8 cellular contexts compared by ENCODE assay signal in the genomic region with DNA sequence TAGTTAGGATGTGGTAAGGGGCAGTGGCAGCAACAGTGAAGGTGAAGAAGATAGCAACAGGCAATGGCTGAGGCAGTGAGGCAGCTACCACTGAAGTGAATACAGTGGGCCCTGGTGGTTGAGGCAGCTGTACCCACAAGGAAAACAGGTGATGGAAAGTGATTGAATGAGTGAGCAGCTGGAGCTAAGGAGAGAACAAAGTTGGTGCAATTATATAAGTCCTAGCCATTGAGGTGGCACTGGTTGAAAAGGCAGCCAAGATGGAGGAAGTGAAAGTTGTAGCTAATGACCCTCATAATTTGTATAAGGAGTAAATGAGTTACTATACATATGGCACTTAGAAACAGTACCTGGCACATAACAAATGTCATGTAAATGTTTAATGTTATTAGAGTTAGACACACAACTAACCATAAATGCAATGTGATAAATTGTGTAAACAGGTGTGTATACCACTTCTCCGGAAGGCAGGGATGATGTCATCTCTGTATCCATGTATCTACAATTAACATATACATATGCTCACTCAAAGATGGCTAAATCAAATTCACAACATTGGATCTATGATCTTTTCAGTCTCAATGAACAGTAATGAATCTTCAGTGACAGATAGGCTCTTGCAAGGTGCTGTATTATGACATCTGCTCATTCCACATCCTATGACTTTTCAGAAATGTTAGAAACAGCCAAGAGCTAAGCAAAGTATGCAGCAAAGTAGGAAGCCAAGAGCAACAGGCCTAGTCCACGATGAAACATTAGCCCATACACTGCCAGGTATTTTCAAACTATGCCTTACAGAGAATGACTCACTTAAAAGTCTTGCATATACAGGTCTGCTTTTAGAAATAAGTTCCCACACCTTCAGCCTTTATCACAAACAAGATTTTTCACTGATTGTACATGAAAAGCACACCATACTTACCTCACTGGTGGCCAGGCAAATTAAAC. TPM values are rescaled to one million over a fixed set of nuclear protein-coding genes. Genes with fewer than 3 reads are reported as not detected.
DNase-seq lines count a peak whose midpoint lies in the region; ATAC-seq and TF ChIP-seq lines count a peak whose summit lies in the region.

No MANE protein-coding gene starts in this region.

- H3K4me3 ChIP-seq in Jurkat, Clone E6-1 (ENCODE audit: low read length): no peak overlapping the region
- H3K4me3 ChIP-seq in mammary epithelial cell (replicated peaks in 1 of 3; ENCODE audit: insufficient read depth in 1 of 3, low read depth in 2 of 3, low read length in 3 of 3) (no peak overlapping the region), stomach (no peak overlapping the region), ovary (no peak overlapping the region)

- H3K27ac ChIP-seq in mammary epithelial cell (ENCODE audit: insufficient read depth, low read depth, low read length): peak overlapping the region; percentile 65
- peak overlapping the region; percentile 40 to 66 (median 52) for H3K27ac ChIP-seq in stomach
- no peak overlapping the region for H3K27ac ChIP-seq in ovary

- CTCF ChIA-PET in mammary epithelial cell (lab: Charles Lee; ENCODE audit: low non-redundant PET): interaction anchor here (0.5 kb wide), 1 partner anchor 151 kb away, joined by 3 read pairs; no protein-coding TSS in a partner anchor

- WGBS in mammary epithelial cell (ENCODE audit: low coverage, missing lambda C conversion rate): 33% methylated on average over 2 of the region's 2 CpGs
- WGBS in stomach, 5 donors: 26 to 63% (median 35%) methylated on average over 2 of the region's 2 CpGs
- WGBS in ovary, 3 donors: 68 to 80% (median 72%) methylated on average over 2 of the region's 2 CpGs

- in situ Hi-C loops in GM13977 (cut with MboI; ENCODE audit: low pct_unique_long_range_greater_than_20kb, low sequenced_read_pairs, unreplicated experiment): no loop called here
- in situ Hi-C loops in mammary epithelial cell (cut with MboI; ENCODE audit: low sequenced_read_pairs in 2 of 2): no loop called here

- dilution Hi-C loops in mammary epithelial cell (cut with HindIII; ENCODE audit: low sequenced_read_pairs): no loop called here

- H3K79me2 ChIP-seq in mammary epithelial cell (ENCODE audit: insufficient read depth, low read length): peaks cover 69% of the 10 kb centered on the region

- TF ChIP-seq EP300 in stomach (IDR thresholded peaks at IDR 0.05) (no peak), ovary (IDR thresholded peaks at IDR 0.05) (no peak)

- peak; percentile 22 for DNase-seq in GM13977 (ENCODE audit: low spot score)
- DNase-seq in Jurkat, Clone E6-1 (ENCODE audit: low read depth, low spot score): peak; percentile 77
- peak; percentile 88 for DNase-seq in mammary epithelial cell
- DNase-seq in stomach: no peak
- no peak for DNase-seq in foreskin melanocyte
- DNase-seq in ovary: no peak
- DNase-seq in NCI-H345 (lab: John Stamatoyannopoulos, UW): no peak

- no peak overlapping the region for H3K9ac ChIP-seq in mammary epithelial cell (ENCODE audit: insufficient read depth, low read length)

- H3K9me3 ChIP-seq in mammary epithelial cell (replicated peaks; ENCODE audit: insufficient read depth, low read length) (no peaks in the 10 kb centered on the region), stomach (no peaks in the 10 kb centered on the region), ovary (no peaks in the 10 kb centered on the region)

- no peak overlapping the region for H2AFZ ChIP-seq in mammary epithelial cell (ENCODE audit: low read depth, low read length)

- intact Hi-C loops in mammary epithelial cell (cut with micrococcal nuclease) (loop anchor here (1.0 to 10.0 kb wide), 2 partner anchors 18 to 312 kb away; no protein-coding TSS in a partner anchor), stomach (cut with DNase I; ENCODE audit: low total_unique reads) (no loop called here), ovary (cut with DNase I) (no loop called here)

- peak overlapping the region; percentile 25 for H3K4me2 ChIP-seq in mammary epithelial cell (ENCODE audit: insufficient read depth, low read depth, low read length)

- TF ChIP-seq POLR2A in stomach (IDR thresholded peaks at IDR 0.05) (no peak), ovary (IDR thresholded peaks at IDR 0.05) (no peak)

- H4K20me1 ChIP-seq in mammary epithelial cell (ENCODE audit: insufficient read depth, low read length): no peaks in the 10 kb centered on the region

- no peaks in the 10 kb centered on the region for H3K27me3 ChIP-seq in mammary epithelial cell (ENCODE audit: insufficient read depth, low read length)
- H3K27me3 ChIP-seq in stomach: no peaks in the 10 kb centered on the region
- H3K27me3 ChIP-seq in ovary: no peaks in the 10 kb centered on the region

- TF ChIP-seq CTCF in GM13977 (IDR thresholded peaks at IDR 0.05; ENCODE audit: extremely low read depth, insufficient read depth, missing control alignments): no peak
- no peak for TF ChIP-seq CTCF in mammary epithelial cell (conservative IDR thresholded peaks at IDR 0.05 in 1 of 2, IDR thresholded peaks at IDR 0.05 in 1 of 2; ENCODE audit: extremely low read depth in 1 of 2, insufficient read depth in 1 of 2, low read depth in 1 of 2, low read length in 2 of 2)
- no peak for TF ChIP-seq CTCF in stomach (IDR thresholded peaks at IDR 0.05)
- no peak for TF ChIP-seq CTCF in ovary (IDR thresholded peaks at IDR 0.05)

- H3K4me1 ChIP-seq in mammary epithelial cell (ENCODE audit: insufficient read depth, low read length): peaks cover 46% of the 10 kb centered on the region
- peaks cover 16 to 52% (median 34%) of the 10 kb centered on the region in 4 donors for H3K4me1 ChIP-seq in stomach
- H3K4me1 ChIP-seq in ovary (ENCODE audit: insufficient read depth): no peaks in the 10 kb centered on the region

- H3K36me3 ChIP-seq in mammary epithelial cell (ENCODE audit: insufficient read depth, low read length): peaks cover 1% of the 10 kb centered on the region
- H3K36me3 ChIP-seq in stomach: peaks cover 6 to 28% (median 17%) of the 10 kb centered on the region in 4 donors
- H3K36me3 ChIP-seq in ovary: no peaks in the 10 kb centered on the region

- BruUV-seq in mammary epithelial cell (replicated peaks; lab: Mats Ljungman, UMichigan): no TSS peak

- ATAC-seq in GM21717 (IDR thresholded peaks at IDR 0.05; ENCODE audit: unreplicated experiment): peak; percentile 74

RNA-seq across cellular contexts. Expression of a gene that starts 10.7 kb away (rescaled TPM):
- 86.1 TPM for polyA plus RNA-seq in Jurkat, Clone E6-1 (2012; ENCODE audit: insufficient read depth, insufficient read length)
- total RNA-seq in mammary epithelial cell (100 to 1,000 TPM in 1 of 2 donors, 10 to 100 TPM in 1; 68.6 to 127 TPM), stomach (100 to 1,000 TPM in 3 of 5 donors, 10 to 100 TPM in 2; 21.7 to 180 (median 129) TPM), ovary (10 to 100 TPM; 39.6 to 70.7 (median 47.1) TPM)
- polyA plus RNA-seq in mammary epithelial cell (152 TPM), stomach (10 to 100 TPM; 24.8 to 36.5 (median 24.8) TPM), ovary (10 to 100 TPM; 27.2 to 70.4 TPM)
- polyA minus RNA-seq in mammary epithelial cell: 213 TPM

Comparison
In these comparisons a context has a peak if more than half of its experiments do, and no peak if none do; other contexts are left out.
1. DNase-seq: peak in GM13977 (single experiment), Jurkat, Clone E6-1 (single experiment) and mammary epithelial cell (single experiment); none in stomach (single experiment), foreskin melanocyte (single experiment), ovary (0 of 5) and NCI-H345 (single experiment).
2. H3K27ac ChIP-seq: peak in mammary epithelial cell (single experiment) and stomach (5 of 5); none in ovary (0 of 2).